ENCODE assay signal across 10 cellular contexts in the genomic region with DNA sequence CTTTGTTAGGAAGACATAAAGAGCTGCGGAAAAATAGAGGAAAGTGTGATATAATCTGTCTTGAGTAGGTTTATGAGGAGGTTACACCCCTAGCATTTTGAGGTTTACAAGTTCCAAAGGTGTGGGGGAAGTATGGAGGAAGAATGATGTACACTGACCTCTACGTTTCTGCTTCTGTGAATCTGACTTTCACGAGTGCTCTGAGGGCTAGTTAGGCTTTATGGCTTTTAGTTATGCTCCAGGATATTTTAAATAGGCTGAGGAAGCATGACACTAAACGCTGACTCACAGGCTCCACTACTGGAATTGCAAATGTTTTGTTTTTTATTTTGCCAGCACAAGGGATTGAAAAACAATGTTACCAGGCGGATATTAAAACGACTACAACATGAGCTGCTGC. TPM values are rescaled to one million over a fixed set of nuclear protein-coding genes. Genes with fewer than 3 reads are reported as not detected.
DNase-seq lines count a peak whose midpoint lies in the region; ATAC-seq and TF ChIP-seq lines count a peak whose summit lies in the region.
"Had no signal": no experiment of that assay in that cellular context is flagged by ENCODE, and none has a peak within 500 bp of the region (broad histone marks: within the 10 kb centered on the region; RNA-seq: fewer than 3 reads in every experiment).

No MANE protein-coding gene starts in this region.

- peaks cover 7% of the 10 kb centered on the region for H3K36me3 Mint-ChIP-seq in natural killer cell treated with Interleukin-12 subunit alpha and Interleukin-12 subunit beta and Interleukin-15 and Interleukin-18, amount 100 ng/mL, for 72 hours

- no peak for ATAC-seq in natural killer cell treated with Interleukin-12 subunit alpha and Interleukin-12 subunit beta and Interleukin-15 and Interleukin-18, amount 100 ng/mL, for 72 hours
- no peak for ATAC-seq in GM18870 (IDR thresholded peaks at IDR 0.05; ENCODE audit: unreplicated experiment)
- ATAC-seq: activated T-helper 17 cell treated with anti-CD3 and anti-CD28 coated beads, Interleukin-2, amount 50 U/mL, for 72 hours had no signal

- H3K9me3 Mint-ChIP-seq in natural killer cell treated with Interleukin-12 subunit alpha and Interleukin-12 subunit beta and Interleukin-15 and Interleukin-18, amount 100 ng/mL, for 72 hours, result no peaks in the 10 kb centered on the region
- H3K9me3 Mint-ChIP-seq: activated T-helper 17 cell treated with anti-CD3 and anti-CD28 coated beads, Interleukin-2, amount 50 U/mL, for 72 hours had no signal

- DNase-seq in GM04503 (ENCODE audit: low read depth) (peak; percentile 77), foreskin fibroblast (peak; percentile 74 to 87), renal cortical epithelial cell (ENCODE audit: low read depth) (peak; percentile 97), caudate nucleus (lab: John Stamatoyannopoulos, UW) (no peak), DMS 273 treated with DMSO at 0.1 percent for 48 hours (lab: John Stamatoyannopoulos, UW) (no peak)
- DNase-seq in natural killer cell treated with Interleukin-12 subunit alpha and Interleukin-12 subunit beta and Interleukin-15 and Interleukin-18, amount 100 ng/mL, for 72 hours (ENCODE audit: low spot score), result no peak
- DNase-seq: SHP77 treated with DMSO at 0.1 percent for 48 hours had no signal

- H3K4me3 ChIP-seq in foreskin fibroblast (ENCODE audit: low read depth in 1 of 2, low read length in 2 of 2), result no peak overlapping the region

- H3K27ac ChIP-seq in VCaP (peak overlapping the region; percentile 38), caudate nucleus (ENCODE audit: low read depth, low read length) (no peak overlapping the region)

- H3K27me3 Mint-ChIP-seq in natural killer cell treated with Interleukin-12 subunit alpha and Interleukin-12 subunit beta and Interleukin-15 and Interleukin-18, amount 100 ng/mL, for 72 hours, result no peaks in the 10 kb centered on the region
- H3K27me3 Mint-ChIP-seq: activated T-helper 17 cell treated with anti-CD3 and anti-CD28 coated beads, Interleukin-2, amount 50 U/mL, for 72 hours had no signal

- no peak overlapping the region for H3K27ac Mint-ChIP-seq in natural killer cell treated with Interleukin-12 subunit alpha and Interleukin-12 subunit beta and Interleukin-15 and Interleukin-18, amount 100 ng/mL, for 72 hours
- H3K27ac Mint-ChIP-seq: activated T-helper 17 cell treated with anti-CD3 and anti-CD28 coated beads, Interleukin-2, amount 50 U/mL, for 72 hours had no signal

- H3K4me1 Mint-ChIP-seq in natural killer cell treated with Interleukin-12 subunit alpha and Interleukin-12 subunit beta and Interleukin-15 and Interleukin-18, amount 100 ng/mL, for 72 hours (ENCODE audit: low read depth in 2 of 2), result peaks cover 0 to 14% of the 10 kb centered on the region in 2 donors
- H3K4me1 Mint-ChIP-seq: activated T-helper 17 cell treated with anti-CD3 and anti-CD28 coated beads, Interleukin-2, amount 50 U/mL, for 72 hours had no signal

- TF ChIP-seq CTCF in VCaP (conservative IDR thresholded peaks at IDR 0.05) (no peak), foreskin fibroblast (IDR thresholded peaks at IDR 0.05; ENCODE audit: low read depth, low read length) (no peak)

- H3K4me3 Mint-ChIP-seq in natural killer cell treated with Interleukin-12 subunit alpha and Interleukin-12 subunit beta and Interleukin-15 and Interleukin-18, amount 100 ng/mL, for 72 hours, result no peak overlapping the region
- H3K4me3 Mint-ChIP-seq: activated T-helper 17 cell treated with anti-CD3 and anti-CD28 coated beads, Interleukin-2, amount 50 U/mL, for 72 hours had no signal

RNA-seq across cellular contexts. Expression of gene UTS2B, which starts 46.4 kb away (rescaled TPM):
- total RNA-seq in renal cortical epithelial cell, result 0.80 TPM in 1 of 2 replicates, not detected in the other
- total RNA-seq in natural killer cell treated with Interleukin-12 subunit alpha and Interleukin-12 subunit beta and Interleukin-15 and Interleukin-18, amount 100 ng/mL, for 72 hours, result not detected
- total RNA-seq: activated T-helper 17 cell treated with anti-CD3 and anti-CD28 coated beads, Interleukin-2, amount 50 U/mL, for 72 hours had no signal

RNA-seq across cellular contexts. Expression of gene CCDC50, which starts 47.5 kb away (rescaled TPM):
- total RNA-seq in renal cortical epithelial cell, result 170 and 197 TPM in 2 replicates
- 10 to 100 TPM; 24.4 to 27.7 TPM for total RNA-seq in natural killer cell treated with Interleukin-12 subunit alpha and Interleukin-12 subunit beta and Interleukin-15 and Interleukin-18, amount 100 ng/mL, for 72 hours

Comparison
In these comparisons a context has a peak if more than half of its experiments do, and no peak if none do; other contexts are left out.
1. DNase-seq: peak in GM04503 (single experiment), foreskin fibroblast (2 of 2) and renal cortical epithelial cell (single experiment); none in natural killer cell treated with Interleukin-12 subunit alpha and Interleukin-12 subunit beta and Interleukin-15 and Interleukin-18, amount 100 ng/mL, for 72 hours (single experiment), caudate nucleus (0 of 61) and DMS 273 treated with DMSO at 0.1 percent for 48 hours (single experiment).